In the genomic region with DNA sequence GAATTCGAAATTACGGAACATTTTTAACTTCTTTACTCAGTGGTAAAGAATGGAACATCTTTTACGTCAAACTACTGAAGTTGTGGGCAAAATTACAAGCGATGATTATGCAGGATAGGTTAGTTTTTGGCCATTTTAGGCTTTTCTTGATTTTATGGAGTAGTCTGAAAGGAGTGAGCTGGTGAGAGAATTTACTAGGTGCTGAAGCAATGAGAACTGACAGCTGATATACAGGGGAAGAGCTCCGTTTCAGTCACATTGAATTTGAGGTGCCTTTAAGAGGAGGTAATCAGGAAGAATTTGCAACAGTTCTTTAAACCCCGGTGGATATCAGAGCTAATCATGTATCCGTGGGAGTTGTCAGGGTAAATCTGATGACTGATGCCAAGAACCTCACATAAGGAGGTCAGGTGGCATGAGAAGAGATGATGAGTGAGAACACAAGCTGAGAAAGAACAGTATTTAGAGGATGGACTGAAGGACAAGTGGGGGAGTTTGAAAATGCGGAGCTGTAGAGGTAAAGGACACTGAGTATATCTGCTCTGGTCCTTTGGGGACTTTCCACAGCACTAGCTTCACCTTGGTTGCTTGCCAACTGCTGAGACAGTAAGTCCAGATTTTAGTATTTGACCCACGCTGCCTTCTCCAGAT, we compare ENCODE assay signal across 10 cellular contexts.
DNase-seq lines count a peak whose midpoint lies in the region; ATAC-seq, FAIRE-seq and TF ChIP-seq lines count a peak whose summit lies in the region.
"Had no signal": no experiment of that assay in that cellular context is flagged by ENCODE, and none has a peak within 500 bp of the region (broad histone marks: within the 10 kb centered on the region; RNA-seq: fewer than 3 reads in every experiment).

No MANE protein-coding gene starts in this region.

- no peak overlapping the region for H3K27ac ChIP-seq in astrocyte (ENCODE audit: low read depth, low read length)
- H3K27ac ChIP-seq: lower lobe of right lung had no signal

- H3K4me3 ChIP-seq in astrocyte (ENCODE audit: insufficient read depth, low read depth, low read length) = no peak overlapping the region
- H3K4me3 ChIP-seq: lower lobe of right lung had no signal

- TF ChIP-seq CTCF in astrocyte (IDR thresholded peaks at IDR 0.05; ENCODE audit: insufficient read depth, low read depth, low read length) = no peak

- H2AFZ ChIP-seq in astrocyte (ENCODE audit: low read depth, low read length) = no peak overlapping the region

- no peaks in the 10 kb centered on the region for H3K9me3 Mint-ChIP-seq in astrocyte (ENCODE audit: unreplicated experiment)

- FAIRE-seq in GM18507 (lab: Jason Lieb, UNC) (peak; percentile 96), astrocyte (lab: Jason Lieb, UNC) (peak; percentile 17)

- no peak overlapping the region for H3K9ac ChIP-seq in astrocyte (ENCODE audit: low read length)

- intact Hi-C loops in Right ventricle myocardium inferior (cut with DNase I) = no loop called here

- H3K4me3 Mint-ChIP-seq in astrocyte (ENCODE audit: unreplicated experiment) = no peak overlapping the region

- no peak overlapping the region for H3K4me2 ChIP-seq in astrocyte (ENCODE audit: low read length)

- H3K9me3 ChIP-seq in astrocyte (ENCODE audit: insufficient read depth, low read depth, low read length) = no peaks in the 10 kb centered on the region
- H3K9me3 ChIP-seq: lower lobe of right lung had no signal

- ATAC-seq in GM21381 (IDR thresholded peaks at IDR 0.05; ENCODE audit: unreplicated experiment) (peak; percentile 75), HG03432 (IDR thresholded peaks at IDR 0.05; ENCODE audit: unreplicated experiment) (peak; percentile 82), Right ventricle myocardium inferior (no peak)
- ATAC-seq: HCT116, lower lobe of right lung had no signal

- H3K27ac Mint-ChIP-seq in astrocyte (ENCODE audit: unreplicated experiment) = no peak overlapping the region

- H4K20me1 ChIP-seq in astrocyte (ENCODE audit: insufficient read depth, low read length) = no peaks in the 10 kb centered on the region

- H3K4me1 ChIP-seq in astrocyte (ENCODE audit: insufficient read depth, low read length) = peaks cover 16% of the 10 kb centered on the region

- no peaks in the 10 kb centered on the region for H3K36me3 ChIP-seq in astrocyte (ENCODE audit: insufficient read depth, low read length)
- H3K36me3 ChIP-seq: lower lobe of right lung had no signal

- H3K4me1 Mint-ChIP-seq in astrocyte (ENCODE audit: low read depth, unreplicated experiment) = peaks cover 22% of the 10 kb centered on the region

- H3K27me3 ChIP-seq in astrocyte (ENCODE audit: insufficient read depth, low read length) = no peaks in the 10 kb centered on the region

- H3K79me2 ChIP-seq in astrocyte (ENCODE audit: insufficient read depth, low read length) = no peaks in the 10 kb centered on the region

- H3K36me3 Mint-ChIP-seq in astrocyte (ENCODE audit: low read depth, unreplicated experiment) = no peaks in the 10 kb centered on the region

- H3K27me3 Mint-ChIP-seq in astrocyte (ENCODE audit: low read depth, unreplicated experiment) = no peaks in the 10 kb centered on the region

- no peak for DNase-seq in GM18507 (ENCODE audit: extremely low spot score, insufficient read length, low read depth)
- no peak for DNase-seq in astrocyte (ENCODE audit: low read depth)
- DNase-seq in NCI-H1417 (lab: John Stamatoyannopoulos, UW) = no peak
- no peak for DNase-seq in D341Med (ENCODE audit: low spot score)
- no peak for DNase-seq in Right ventricle myocardium inferior (ENCODE audit: missing footprints)
- no peak for DNase-seq in hippocampal formation (lab: John Stamatoyannopoulos, UW)
- DNase-seq: lower lobe of right lung had no signal
